15 cellular contexts compared by ENCODE assay signal in genomic region chr5:118953652-118954005, GRCh38. TPM values are rescaled to one million over a fixed set of nuclear protein-coding genes. Genes with fewer than 3 reads are reported as not detected.
A peak's percentile ranks its signal among the peaks of the same experiment; 100 is the strongest.
DNase-seq lines count a peak whose midpoint lies in the region; ATAC-seq and TF ChIP-seq lines count a peak whose summit lies in the region.
"Had no signal": no experiment of that assay in that cellular context is flagged by ENCODE, and none has a peak within 500 bp of the region (broad histone marks: within the 10 kb centered on the region; RNA-seq: fewer than 3 reads in every experiment).

No MANE protein-coding gene starts in this region.

- H3K36me3 ChIP-seq in HUES48 (ENCODE audit: control insufficient read depth, insufficient read depth, low read length) (no peaks in the 10 kb centered on the region), mesendoderm (ENCODE audit: control insufficient read depth, insufficient read depth, low read length) (no peaks in the 10 kb centered on the region)
- H3K36me3 ChIP-seq: BLaER1 treated with 17β-estradiol and CSF1 and Interleukin-3, amounts not matched to agents 10 nM and 100 nM had no signal

- H3K9me3 Mint-ChIP-seq in WTC11, result no peaks in the 10 kb centered on the region
- no peaks in the 10 kb centered on the region for H3K9me3 Mint-ChIP-seq in effector memory CD8-positive, alpha-beta T cell

- H3K27me3 Mint-ChIP-seq in WTC11 (ENCODE audit: low read depth), result no peaks in the 10 kb centered on the region; the same call in 1 of the 2 replicates
- H3K27me3 Mint-ChIP-seq in effector memory CD8-positive, alpha-beta T cell, result no peaks in the 10 kb centered on the region
- H3K27me3 Mint-ChIP-seq: CD4-positive, CD25-positive, alpha-beta regulatory T cell had no signal

- DNase-seq in WTC11 (ENCODE audit: low spot score) (no peak), mesendoderm (no peak), DMS53 treated with DMSO at 0.1 percent for 48 hours (lab: John Stamatoyannopoulos, UW; ENCODE audit: unreplicated experiment) (no peak)
- no peak for DNase-seq in effector memory CD8-positive, alpha-beta T cell
- no peak for DNase-seq in activated CD4-positive, alpha-beta T cell treated with anti-CD3 and anti-CD28 coated beads, Interleukin-2, amount 50 U/mL, for 4 hours
- DNase-seq: ACHN; CD4-positive, CD25-positive, alpha-beta regulatory T cell; DND-41; GF-D8 had no signal

- H2BK120ac ChIP-seq in mesendoderm (ENCODE audit: low read depth, low read length), result peak overlapping the region; percentile 82

- peak overlapping the region; percentile 46 for H2BK15ac ChIP-seq in mesendoderm (replicated peaks; ENCODE audit: low read depth)

- POLR2A ChIA-PET in WTC11 (lab: Charles Lee), result no interaction called here

- no peaks in the 10 kb centered on the region for H3K9me3 ChIP-seq in HUES48 (ENCODE audit: control insufficient read depth, insufficient read depth, low read length)
- H3K9me3 ChIP-seq: BLaER1 treated with 17β-estradiol and CSF1 and Interleukin-3, amounts not matched to agents 10 nM and 100 nM had no signal

- ATAC-seq in GM18867 (IDR thresholded peaks at IDR 0.05; ENCODE audit: unreplicated experiment) (peak; percentile 79), WTC11 (peak; percentile 6; the same call in 1 of the 2 replicates)
- ATAC-seq in effector memory CD8-positive, alpha-beta T cell (replicated peaks), result no peak
- ATAC-seq: HCT116, HepG2 had no signal

- H3K18ac ChIP-seq in mesendoderm (ENCODE audit: low read length), result peak overlapping the region; percentile 32

- peaks cover 50% of the 10 kb centered on the region for H3K4me1 Mint-ChIP-seq in WTC11
- no peaks in the 10 kb centered on the region for H3K4me1 Mint-ChIP-seq in effector memory CD8-positive, alpha-beta T cell (ENCODE audit: low read depth in 2 of 2)
- H3K4me1 Mint-ChIP-seq: CD4-positive, CD25-positive, alpha-beta regulatory T cell had no signal

- H3K4me1 ChIP-seq in HUES48 (ENCODE audit: control insufficient read depth, insufficient read depth, low read length) (peaks cover 19% of the 10 kb centered on the region), mesendoderm (ENCODE audit: control insufficient read depth, low read depth, low read length) (peaks cover 10% of the 10 kb centered on the region)
- H3K4me1 ChIP-seq: BLaER1 treated with 17β-estradiol and CSF1 and Interleukin-3, amounts not matched to agents 10 nM and 100 nM had no signal

- H3K4me3 ChIP-seq in HUES48 (ENCODE audit: low read depth, low read length), result no peak overlapping the region
- no peak overlapping the region for H3K4me3 ChIP-seq in mesendoderm (ENCODE audit: low read length)
- H3K4me3 ChIP-seq: BLaER1 treated with 17β-estradiol and CSF1 and Interleukin-3, amounts not matched to agents 10 nM and 100 nM had no signal

- peak overlapping the region; percentile 50 for H2AK5ac ChIP-seq in mesendoderm (ENCODE audit: low read length)

- H3K27me3 ChIP-seq in HUES48 (ENCODE audit: control insufficient read depth, insufficient read depth, low read length) (no peaks in the 10 kb centered on the region), mesendoderm (ENCODE audit: insufficient read depth, low read length, poor library complexity) (no peaks in the 10 kb centered on the region)
- H3K27me3 ChIP-seq: BLaER1 treated with 17β-estradiol and CSF1 and Interleukin-3, amounts not matched to agents 10 nM and 100 nM had no signal

- H3K4ac ChIP-seq in mesendoderm (ENCODE audit: low read depth, low read length), result peak overlapping the region; percentile 85

- no peaks in the 10 kb centered on the region for H3K36me3 Mint-ChIP-seq in WTC11
- H3K36me3 Mint-ChIP-seq in effector memory CD8-positive, alpha-beta T cell (ENCODE audit: insufficient read depth), result peaks cover 3% of the 10 kb centered on the region

- H4K5ac ChIP-seq in mesendoderm (ENCODE audit: low read length), result peak overlapping the region; percentile 66

- no peak for TF ChIP-seq CTCF in WTC11 (IDR thresholded peaks at IDR 0.05)

- no peak overlapping the region for H3K9ac ChIP-seq in HUES48 (ENCODE audit: low read depth, low read length)
- H3K9ac ChIP-seq in mesendoderm (ENCODE audit: low read length), result no peak overlapping the region
- H3K9ac ChIP-seq: BLaER1 treated with 17β-estradiol and CSF1 and Interleukin-3, amounts not matched to agents 10 nM and 100 nM; KMS-11 had no signal

- peak overlapping the region; percentile 80 for H3K56ac ChIP-seq in mesendoderm (ENCODE audit: low read length)

- H3K4me2 ChIP-seq in mesendoderm (ENCODE audit: low read length), result no peak overlapping the region
- H3K4me2 ChIP-seq: BLaER1 treated with 17β-estradiol and CSF1 and Interleukin-3, amounts not matched to agents 10 nM and 100 nM; KMS-11 had no signal

- H3K27ac ChIP-seq in HUES48 (ENCODE audit: low read depth, low read length), result peak overlapping the region; percentile 92
- H3K27ac ChIP-seq in mesendoderm (ENCODE audit: low read depth, low read length), result peak overlapping the region; percentile 94
- H3K27ac ChIP-seq: BLaER1 treated with 17β-estradiol and CSF1 and Interleukin-3, amounts not matched to agents 10 nM and 100 nM; KMS-11 had no signal

- no peak overlapping the region for H3K4me3 Mint-ChIP-seq in WTC11
- no peak overlapping the region for H3K4me3 Mint-ChIP-seq in effector memory CD8-positive, alpha-beta T cell
- H3K4me3 Mint-ChIP-seq: CD4-positive, CD25-positive, alpha-beta regulatory T cell had no signal

- peaks cover 19% of the 10 kb centered on the region for H3K79me2 ChIP-seq in mesendoderm (ENCODE audit: control insufficient read depth, insufficient read depth, low read length)

- no peak overlapping the region for H3K27ac Mint-ChIP-seq in WTC11
- H3K27ac Mint-ChIP-seq in effector memory CD8-positive, alpha-beta T cell, result no peak overlapping the region
- H3K27ac Mint-ChIP-seq: CD4-positive, CD25-positive, alpha-beta regulatory T cell had no signal

- H4K8ac ChIP-seq in mesendoderm (ENCODE audit: low read depth, low read length), result no peak overlapping the region

- H3K79me1 ChIP-seq in mesendoderm (ENCODE audit: low read length), result no peaks in the 10 kb centered on the region

- peak overlapping the region; percentile 92 for H2BK5ac ChIP-seq in mesendoderm (ENCODE audit: low read length)

- CTCF ChIA-PET in WTC11 (lab: Charles Lee), result interaction anchor here (0.8 kb wide), 1 partner anchor 9 kb away, joined by 4 read pairs; no protein-coding TSS in a partner anchor

- H3K23ac ChIP-seq in mesendoderm (ENCODE audit: low read length), result no peak overlapping the region

TF ChIP-seq in WTC11, 78 proteins besides CTCF, POLR2A, EP300 and RAD21 (continues in another document):
- TF ChIP-seq ZNF396 (CRISPR knock-in tag; IDR thresholded peaks at IDR 0.05; ENCODE audit: borderline replicate concordance) (no peak), NFE2L1 (CRISPR knock-in tag; IDR thresholded peaks at IDR 0.05) (no peak), HMGA2 (CRISPR knock-in tag; IDR thresholded peaks at IDR 0.05) (no peak), SMAD4 (CRISPR knock-in tag; IDR thresholded peaks at IDR 0.05) (no peak), PRDM15 (CRISPR knock-in tag; IDR thresholded peaks at IDR 0.05) (no peak), ATF3 (CRISPR knock-in tag; conservative IDR thresholded peaks at IDR 0.05) (no peak), E2F1 (CRISPR knock-in tag; IDR thresholded peaks at IDR 0.05) (no peak)
- TF ChIP-seq, protein P1, sequence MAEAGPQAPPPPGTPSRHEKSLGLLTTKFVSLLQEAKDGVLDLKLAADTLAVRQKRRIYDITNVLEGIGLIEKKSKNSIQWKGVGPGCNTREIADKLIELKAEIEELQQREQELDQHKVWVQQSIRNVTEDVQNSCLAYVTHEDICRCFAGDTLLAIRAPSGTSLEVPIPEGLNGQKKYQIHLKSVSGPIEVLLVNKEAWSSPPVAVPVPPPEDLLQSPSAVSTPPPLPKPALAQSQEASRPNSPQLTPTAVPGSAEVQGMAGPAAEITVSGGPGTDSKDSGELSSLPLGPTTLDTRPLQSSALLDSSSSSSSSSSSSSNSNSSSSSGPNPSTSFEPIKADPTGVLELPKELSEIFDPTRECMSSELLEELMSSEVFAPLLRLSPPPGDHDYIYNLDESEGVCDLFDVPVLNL (CRISPR knock-in tag; IDR thresholded peaks at IDR 0.05; ENCODE audit: borderline replicate concordance, low read depth), result no peak

RNA-seq across cellular contexts. Expression of gene DTWD2, which starts 34.7 kb away (rescaled TPM):
- total RNA-seq in WTC11 (2021), result 10.3 to 13.1 TPM (median 10.4 TPM) in 3 replicates
- polyA plus RNA-seq in mesendoderm (2013, experiment 1 of 2), result 56.4 TPM
- 60.1 TPM for polyA plus RNA-seq in mesendoderm (2013, experiment 2 of 2)
